In the genomic region with DNA sequence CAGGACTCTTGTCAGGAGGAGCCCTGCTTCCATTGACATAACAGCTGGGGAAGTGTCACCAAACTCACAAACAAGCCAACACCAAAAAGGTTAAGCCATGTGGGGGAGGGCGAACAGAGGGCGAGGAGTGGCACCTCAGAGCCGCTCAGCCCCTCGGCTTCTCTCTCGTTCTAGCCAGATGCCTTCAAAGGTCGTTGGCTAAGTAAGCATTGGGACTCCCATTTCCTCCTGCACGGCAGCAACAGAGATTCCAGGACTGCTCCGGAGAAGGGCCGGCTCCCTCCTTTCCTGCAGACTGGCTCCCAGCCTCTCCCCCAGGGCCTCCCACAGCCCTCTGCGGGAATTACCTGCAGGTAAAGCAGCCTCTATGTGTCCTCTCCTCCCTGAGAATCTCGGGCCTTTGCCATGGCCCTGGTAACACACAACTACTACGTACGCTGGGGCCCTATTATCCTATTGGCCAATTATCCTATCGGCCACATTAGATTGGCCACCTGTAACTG, we compare ENCODE assay signal across 17 cellular contexts. TPM values are rescaled to one million over a fixed set of nuclear protein-coding genes. Genes with fewer than 3 reads are reported as not detected.
DNase-seq lines count a peak whose midpoint lies in the region; ATAC-seq, FAIRE-seq and TF ChIP-seq lines count a peak whose summit lies in the region.
"Had no signal": no experiment of that assay in that cellular context is flagged by ENCODE, and none has a peak within 500 bp of the region (broad histone marks: within the 10 kb centered on the region; RNA-seq: fewer than 3 reads in every experiment).

No MANE protein-coding gene starts in this region.

- H3K27me3 ChIP-seq in H7 (ENCODE audit: control insufficient read depth, insufficient read depth, low read length) (no peaks in the 10 kb centered on the region), right lobe of liver (no peaks in the 10 kb centered on the region), small intestine (ENCODE audit: control insufficient read depth in 2 of 2, insufficient read depth in 2 of 2, low read length in 2 of 2) (no peaks in the 10 kb centered on the region)
- H3K27me3 ChIP-seq: esophagus muscularis mucosa had no signal

- peaks cover 4% of the 10 kb centered on the region for H3K9me3 Mint-ChIP-seq in chondrocyte (ENCODE audit: low read depth)

- H3K36me3 ChIP-seq in H7 (replicated peaks; ENCODE audit: control insufficient read depth, insufficient read depth, low read length) = no peaks in the 10 kb centered on the region
- no peaks in the 10 kb centered on the region for H3K36me3 ChIP-seq in right lobe of liver
- no peaks in the 10 kb centered on the region for H3K36me3 ChIP-seq in small intestine (ENCODE audit: control insufficient read depth in 2 of 2, insufficient read depth in 2 of 2, low read length in 2 of 2)
- H3K36me3 ChIP-seq: esophagus muscularis mucosa had no signal

- H3K4me3 ChIP-seq in H7 (ENCODE audit: insufficient read depth, low read depth, low read length) = no peak overlapping the region
- peak overlapping the region in 2 of 3 donors; percentile 5 to 48 for H3K4me3 ChIP-seq in right lobe of liver
- H3K4me3 ChIP-seq in small intestine (ENCODE audit: low read depth in 1 of 2, low read length in 2 of 2) = no peak overlapping the region
- H3K4me3 ChIP-seq: esophagus muscularis mucosa had no signal

- H3K27ac ChIP-seq in right lobe of liver = peak overlapping the region; percentile 93 to 100 (median 100)
- peak overlapping the region; percentile 9 to 71 for H3K27ac ChIP-seq in small intestine (ENCODE audit: low read depth in 1 of 2, low read length in 1 of 2)
- H3K27ac ChIP-seq: esophagus muscularis mucosa, KMS-11, parathyroid adenoma had no signal

- peak; percentile 34 for TF ChIP-seq POLR2A in right lobe of liver (IDR thresholded peaks at IDR 0.05)

- peaks cover 21% of the 10 kb centered on the region for H3K4me1 Mint-ChIP-seq in chondrocyte (ENCODE audit: low read depth)

- no peaks in the 10 kb centered on the region for H3K36me3 Mint-ChIP-seq in chondrocyte (ENCODE audit: low read depth)

- TF ChIP-seq CTCF in chondrocyte (IDR thresholded peaks at IDR 0.05) (no peak), right lobe of liver (IDR thresholded peaks at IDR 0.05) (no peak)

- no peaks in the 10 kb centered on the region for H3K27me3 Mint-ChIP-seq in chondrocyte (ENCODE audit: low read depth)

- no peak for FAIRE-seq in small intestine (lab: Jason Lieb, UNC)

- DNase-seq in H7 (peak; percentile 62), chondrocyte (ENCODE audit: low spot score) (peak; percentile 43), right lobe of liver (peak; percentile 24 to 75 (median 51)), small intestine (no peak), NCI-H526 treated with DMSO at 0.1 percent for 48 hours (lab: John Stamatoyannopoulos, UW) (no peak)
- no peak for DNase-seq in activated naive CD4-positive, alpha-beta T cell (lab: John Stamatoyannopoulos, UW)
- DNase-seq in activated T-cell treated with anti-CD3 and anti-CD28 coated beads, Interleukin-2, amount 50 U/mL, for 48 hours = no peak
- DNase-seq: Caco-2; dermis blood vessel endothelial cell; GOT3; NCI-H1436; NCI-H345; stimulated activated naive CD8-positive, alpha-beta T cell treated with anti-CD3 and anti-CD28 coated beads, Interleukin-15, Interleukin-2, amounts not matched to agents 100 U/mL and 50 U/mL, for 24 hours had no signal

- no peak overlapping the region for H3K27ac Mint-ChIP-seq in chondrocyte (ENCODE audit: unreplicated experiment)

- no peaks in the 10 kb centered on the region for H3K9me3 ChIP-seq in right lobe of liver
- H3K9me3 ChIP-seq in small intestine (ENCODE audit: control insufficient read depth, low read depth) = no peaks in the 10 kb centered on the region

- H3K4me1 ChIP-seq in right lobe of liver (peaks cover 0 to 76% (median 30%) of the 10 kb centered on the region in 4 donors), small intestine (ENCODE audit: control insufficient read depth in 2 of 2, insufficient read depth in 1 of 2, low read depth in 1 of 2, low read length in 1 of 2) (no peaks in the 10 kb centered on the region)
- H3K4me1 ChIP-seq: Caco-2 had no signal

- no peak overlapping the region for H3K4me3 Mint-ChIP-seq in chondrocyte (ENCODE audit: unreplicated experiment)

- peak in 1 of 4 donors; percentile 1 for ATAC-seq in right lobe of liver
- ATAC-seq in HG03354 (IDR thresholded peaks at IDR 0.05; ENCODE audit: poor library complexity, severe bottlenecking, unreplicated experiment) = no peak
- ATAC-seq: stimulated activated naive CD8-positive, alpha-beta T cell treated with anti-CD3 and anti-CD28 coated beads, Interleukin-15, Interleukin-2, amounts not matched to agents 100 U/mL and 50 U/mL, for 24 hours had no signal

- 46% methylated on average over 4 of the region's 14 CpGs for WGBS in right lobe of liver (ENCODE audit: insufficient coverage, low coverage, low lambda C conversion rate, missing lambda C conversion rate)
- WGBS in small intestine, 3 donors = 65 to 82% (median 75%) methylated on average over 14 of the region's 14 CpGs

- intact Hi-C loops in right lobe of liver (cut with DNase I) = loop anchor here in 1 of 2 donors (5.0 kb wide), 1 partner anchor 39 kb away; no protein-coding TSS in a partner anchor

RNA-seq across cellular contexts. Expression of a gene that starts 52.1 kb away (rescaled TPM):
- not detected in 2 replicates for total RNA-seq in H7 (2014; rRNA removed; shearing (Covaris generic))
- 27.7 to 40.8 TPM (median 32.9 TPM) in 3 replicates for total RNA-seq in chondrocyte
- total RNA-seq in right lobe of liver = 10 to 100 TPM in 4 of 6 experiments, not detected in 2; 17.4 to 91.1 (median 42.6) TPM
- not detected for polyA plus RNA-seq in small intestine
- total RNA-seq: dermis blood vessel endothelial cell had no signal

Comparison
In these comparisons a context has a peak if more than half of its experiments do, and no peak if none do; other contexts are left out.
1. DNase-seq: peak in H7 (single experiment), chondrocyte (single experiment) and right lobe of liver (3 of 3); none in small intestine (single experiment), activated naive CD4-positive, alpha-beta T cell (0 of 4), activated T-cell treated with anti-CD3 and anti-CD28 coated beads, Interleukin-2, amount 50 U/mL, for 48 hours (0 of 2) and NCI-H526 treated with DMSO at 0.1 percent for 48 hours (single experiment).
2. H3K4me3 ChIP-seq: peak in right lobe of liver (2 of 3); none in H7 (single experiment) and small intestine (0 of 2).